1 cellular context compared by ENCODE assay signal in genomic region chr1:77978969-77979838, GRCh38.
TF ChIP-seq lines count a peak whose summit lies in the region.

Gene FUBP1, minus strand, starts transcription at chr1:77979072. Its CDS starts 68 bp downstream, at chr1:77979004.

TF ChIP-seq in HepG2, 621 proteins besides CTCF, POLR2A, EP300 and RAD21 (continued from another document and continues in another):
- 0 out of 2 replicates have a peak, but pooled peaks have one; percentile 45 for TF ChIP-seq E2F1 (CRISPR knock-in tag; IDR thresholded peaks at IDR 0.05)
- TF ChIP-seq HNRNPH1 (optimal IDR thresholded peaks at IDR 0.05; ENCODE audit: low read depth, low read length), result peak; percentile 80
- TF ChIP-seq ZBTB21 (CRISPR knock-in tag; IDR thresholded peaks at IDR 0.05), result peak; percentile 41; the same call in 1 of the 2 replicates
- no peak for TF ChIP-seq ZNF30 (CRISPR knock-in tag; IDR thresholded peaks at IDR 0.05)
- TF ChIP-seq GABPA (IDR thresholded peaks at IDR 0.05; ENCODE audit: low read depth, low read length), result no peak
- TF ChIP-seq GABPA (CRISPR knock-in tag; IDR thresholded peaks at IDR 0.05; ENCODE audit: low read depth), result 0 out of 2 replicates have a peak, but pooled peaks have one; percentile 4
- no peak for TF ChIP-seq HNF4G (IDR thresholded peaks at IDR 0.05; ENCODE audit: borderline replicate concordance, low read depth, low read length)
- no peak for TF ChIP-seq HNF4G (CRISPR knock-in tag; IDR thresholded peaks at IDR 0.05; ENCODE audit: borderline replicate concordance, low read depth)
- no peak for TF ChIP-seq TOPORS (CRISPR knock-in tag; IDR thresholded peaks at IDR 0.05)
- peak; percentile 53; the same call in 1 of the 2 replicates for TF ChIP-seq IRF2 (CRISPR knock-in tag; IDR thresholded peaks at IDR 0.05)
- peak; percentile 80; the same call in 1 of the 2 replicates for TF ChIP-seq ARID4A (CRISPR knock-in tag; IDR thresholded peaks at IDR 0.05; ENCODE audit: borderline replicate concordance)
- TF ChIP-seq ZBTB33 (CRISPR knock-in tag; IDR thresholded peaks at IDR 0.05), result no peak
- peak; percentile 96; the same call in 1 of the 2 replicates for TF ChIP-seq HOMEZ (CRISPR knock-in tag; IDR thresholded peaks at IDR 0.05; ENCODE audit: low read depth)
- 0 out of 2 replicates have a peak, but pooled peaks have one; percentile 26 for TF ChIP-seq CREB3 (CRISPR knock-in tag; IDR thresholded peaks at IDR 0.05)
- TF ChIP-seq TGIF2 (CRISPR knock-in tag; IDR thresholded peaks at IDR 0.05), result no peak; the same call in 1 of the 2 replicates
- TF ChIP-seq ZNF263 (CRISPR knock-in tag; IDR thresholded peaks at IDR 0.05), result 0 out of 2 replicates have a peak, but pooled peaks have one; percentile 5
- TF ChIP-seq ZBED4 (CRISPR knock-in tag; IDR thresholded peaks at IDR 0.05; ENCODE audit: borderline replicate concordance), result no peak; the same call in 1 of the 2 replicates
- 0 out of 2 replicates have a peak, but pooled peaks have one; percentile 18 for TF ChIP-seq FOXJ3 (CRISPR knock-in tag; IDR thresholded peaks at IDR 0.05; ENCODE audit: borderline replicate concordance)
- TF ChIP-seq ZFX (CRISPR knock-in tag; IDR thresholded peaks at IDR 0.05; ENCODE audit: low read depth), result peak; percentile 61; the same call in 1 of the 2 replicates
- no peak for TF ChIP-seq ADNP (CRISPR knock-in tag; IDR thresholded peaks at IDR 0.05)
- no peak for TF ChIP-seq ZNF407 (CRISPR knock-in tag; IDR thresholded peaks at IDR 0.05; ENCODE audit: not compliant biosample characterization)
- no peak for TF ChIP-seq CSRNP1 (CRISPR knock-in tag; IDR thresholded peaks at IDR 0.05)
- 0 out of 2 replicates have a peak, but pooled peaks have one; percentile 47 for TF ChIP-seq ZBTB7B (CRISPR knock-in tag; IDR thresholded peaks at IDR 0.05)
- peak; percentile 64 for TF ChIP-seq ELF1 (CRISPR knock-in tag; IDR thresholded peaks at IDR 0.05)
- no peak for TF ChIP-seq ZBTB3 (CRISPR knock-in tag; IDR thresholded peaks at IDR 0.05; ENCODE audit: borderline replicate concordance, low read depth)
- TF ChIP-seq NR2F6 (IDR thresholded peaks at IDR 0.05), result peak; percentile 35
- TF ChIP-seq NR2F6 (CRISPR knock-in tag; IDR thresholded peaks at IDR 0.05), result 0 out of 2 replicates have a peak, but pooled peaks have one; percentile 10
- TF ChIP-seq PPARG (CRISPR knock-in tag; conservative IDR thresholded peaks at IDR 0.05), result 0 out of 2 replicates have a peak, but pooled peaks have one; percentile 25
- no peak for TF ChIP-seq ZNF598 (CRISPR knock-in tag; IDR thresholded peaks at IDR 0.05; ENCODE audit: borderline replicate concordance)
- TF ChIP-seq REL (CRISPR knock-in tag; conservative IDR thresholded peaks at IDR 0.05), result 0 out of 2 replicates have a peak, but pooled peaks have one; percentile 47
